ENCODE assay signal across 18 cellular contexts in genomic region chr17:20273741-20274500, GRCh38.
DNase-seq lines count a peak whose midpoint lies in the region; ATAC-seq and TF ChIP-seq lines count a peak whose summit lies in the region.
"Had no signal": no experiment of that assay in that cellular context is flagged by ENCODE, and none has a peak within 500 bp of the region (broad histone marks: within the 10 kb centered on the region; RNA-seq: fewer than 3 reads in every experiment).

No MANE protein-coding gene starts in this region.

- H3K9me3 Mint-ChIP-seq in activated CD4-positive, alpha-beta T cell treated with anti-CD3 and anti-CD28 coated beads for 36 hours (ENCODE audit: low read depth), result no peaks in the 10 kb centered on the region
- H3K9me3 Mint-ChIP-seq in activated naive CD4-positive, alpha-beta T cell treated with anti-CD3 and anti-CD28 coated beads, Interleukin-2, amount 50 U/mL, for 72 hours, result no peaks in the 10 kb centered on the region
- no peaks in the 10 kb centered on the region for H3K9me3 Mint-ChIP-seq in neural crest cell
- H3K9me3 Mint-ChIP-seq: stimulated activated naive B cell treated with anti-CD40 and anti-IgM and Interleukin-4, amounts not matched to agents 10 μg/mL and 1 μg/mL and 100 μg/mL, for 72 hours had no signal

- no peaks in the 10 kb centered on the region; the same call in 1 of the 2 replicates for H3K27me3 ChIP-seq in Karpas-422 (ENCODE audit: low read length)
- H3K27me3 ChIP-seq: ovary, upper lobe of right lung had no signal

- H3K79me2 ChIP-seq in Karpas-422 (ENCODE audit: low read length), result no peaks in the 10 kb centered on the region

- H3K4me1 ChIP-seq in Karpas-422 (ENCODE audit: low read length), result no peaks in the 10 kb centered on the region
- H3K4me1 ChIP-seq: upper lobe of right lung had no signal

- no peak for TF ChIP-seq CTCF in neural crest cell (conservative IDR thresholded peaks at IDR 0.05)

- peak overlapping the region; percentile 84 for H3K27ac Mint-ChIP-seq in activated CD4-positive, alpha-beta T cell treated with anti-CD3 and anti-CD28 coated beads for 36 hours
- H3K27ac Mint-ChIP-seq in activated naive CD4-positive, alpha-beta T cell treated with anti-CD3 and anti-CD28 coated beads, Interleukin-2, amount 50 U/mL, for 72 hours, result peak overlapping the region; percentile 33 to 77
- peak overlapping the region; percentile 82 for H3K27ac Mint-ChIP-seq in neural crest cell (ENCODE audit: unreplicated experiment)
- H3K27ac Mint-ChIP-seq: stimulated activated naive B cell treated with anti-CD40 and anti-IgM and Interleukin-4, amounts not matched to agents 10 μg/mL and 1 μg/mL and 100 μg/mL, for 72 hours had no signal

- H3K4me1 Mint-ChIP-seq in activated CD4-positive, alpha-beta T cell treated with anti-CD3 and anti-CD28 coated beads for 36 hours, result peaks cover 91% of the 10 kb centered on the region
- H3K4me1 Mint-ChIP-seq in neural crest cell, result peaks cover 28% of the 10 kb centered on the region

- peak; percentile 45 for DNase-seq in activated CD4-positive, alpha-beta T cell treated with anti-CD3 and anti-CD28 coated beads for 36 hours
- no peak for DNase-seq in activated CD4-positive, alpha-beta T cell treated with anti-CD3 and anti-CD28 coated beads, Interleukin-2, amount 50 U/mL, for 1 hour
- DNase-seq in Karpas-422 (peak; percentile 34), neural crest cell (ENCODE audit: low read depth, low spot score) (no peak), sciatic nerve (ENCODE audit: low spot score) (no peak), mucosa of gallbladder (ENCODE audit: low spot score) (no peak)
- DNase-seq in activated naive CD4-positive, alpha-beta T cell treated with anti-CD3 and anti-CD28 coated beads, Interleukin-2, amount 50 U/mL, for 72 hours (ENCODE audit: low spot score in 2 of 2), result no peak
- DNase-seq: activated gamma-delta T cell; DND-41; effector CD4-positive, alpha-beta T cell; mucosa of descending colon; NCI-H1694; NCI-H446 treated with DMSO at 0.1 percent for 48 hours; ovary; SHP77; stimulated activated naive B cell treated with anti-CD40 and anti-IgM and Interleukin-4, amounts not matched to agents 10 μg/mL and 1 μg/mL and 100 μg/mL, for 72 hours; upper lobe of right lung had no signal

- H3K4me3 Mint-ChIP-seq in activated CD4-positive, alpha-beta T cell treated with anti-CD3 and anti-CD28 coated beads for 36 hours, result peak overlapping the region; percentile 6
- no peak overlapping the region for H3K4me3 Mint-ChIP-seq in neural crest cell
- H3K4me3 Mint-ChIP-seq: stimulated activated naive B cell treated with anti-CD40 and anti-IgM and Interleukin-4, amounts not matched to agents 10 μg/mL and 1 μg/mL and 100 μg/mL, for 72 hours had no signal

- no peak overlapping the region for H3K4me3 ChIP-seq in Karpas-422 (ENCODE audit: low read length)
- H3K4me3 ChIP-seq: mucosa of descending colon, ovary, upper lobe of right lung had no signal

- peak; percentile 51 for ATAC-seq in activated CD4-positive, alpha-beta T cell treated with anti-CD3 and anti-CD28 coated beads for 36 hours
- peak; percentile 50 to 65 for ATAC-seq in activated naive CD4-positive, alpha-beta T cell treated with anti-CD3 and anti-CD28 coated beads, Interleukin-2, amount 50 U/mL, for 72 hours
- no peak for ATAC-seq in sciatic nerve
- ATAC-seq in GM18870 (IDR thresholded peaks at IDR 0.05; ENCODE audit: unreplicated experiment), result no peak
- ATAC-seq: mucosa of descending colon; stimulated activated naive B cell treated with anti-CD40 and anti-IgM and Interleukin-4, amounts not matched to agents 10 μg/mL and 1 μg/mL and 100 μg/mL, for 72 hours; upper lobe of right lung had no signal

- CTCF ChIA-PET in activated CD4-positive, alpha-beta T cell treated with anti-CD3 and anti-CD28 coated beads for 36 hours (lab: Charles Lee), result interaction anchor here (0.7 kb wide), 1 partner anchor 1010 kb away, joined by 3 read pairs; no protein-coding TSS in a partner anchor

- no peaks in the 10 kb centered on the region for H4K20me1 ChIP-seq in Karpas-422 (ENCODE audit: insufficient read depth, low read depth, low read length)

- intact Hi-C loops in activated CD4-positive, alpha-beta T cell treated with anti-CD3 and anti-CD28 coated beads for 36 hours (cut with DNase I, micrococcal nuclease), result loop anchor here in 1 of 2 experiments (5.0 kb wide), 2 partner anchors 37 to 297 kb away; partner anchors contain the start of gene AKAP10
- intact Hi-C loops in sciatic nerve (cut with DNase I), result no loop called here

- POLR2A ChIA-PET in activated CD4-positive, alpha-beta T cell treated with anti-CD3 and anti-CD28 coated beads for 36 hours (lab: Charles Lee), result no interaction called here

- H3K9ac ChIP-seq in Karpas-422 (ENCODE audit: low read length), result no peak overlapping the region

- no peaks in the 10 kb centered on the region for H3K36me3 ChIP-seq in Karpas-422 (ENCODE audit: insufficient read depth, low read length)
- H3K36me3 ChIP-seq: ovary, upper lobe of right lung had no signal

- no peaks in the 10 kb centered on the region for H3K27me3 Mint-ChIP-seq in activated CD4-positive, alpha-beta T cell treated with anti-CD3 and anti-CD28 coated beads for 36 hours
- no peaks in the 10 kb centered on the region for H3K27me3 Mint-ChIP-seq in neural crest cell (ENCODE audit: low read depth)
- H3K27me3 Mint-ChIP-seq: stimulated activated naive B cell treated with anti-CD40 and anti-IgM and Interleukin-4, amounts not matched to agents 10 μg/mL and 1 μg/mL and 100 μg/mL, for 72 hours had no signal

- no peak overlapping the region for H3K4me2 ChIP-seq in Karpas-422 (ENCODE audit: low read depth, low read length, poor library complexity, severe bottlenecking)

- H3K9me2 ChIP-seq in Karpas-422 (replicated peaks; ENCODE audit: insufficient read depth, low read length), result no peaks in the 10 kb centered on the region

- no peaks in the 10 kb centered on the region for H3K9me3 ChIP-seq in Karpas-422 (ENCODE audit: low read length)
- H3K9me3 ChIP-seq: mucosa of descending colon, ovary, upper lobe of right lung had no signal

- no peaks in the 10 kb centered on the region for H3K36me3 Mint-ChIP-seq in activated CD4-positive, alpha-beta T cell treated with anti-CD3 and anti-CD28 coated beads for 36 hours (ENCODE audit: low read depth)
- H3K36me3 Mint-ChIP-seq in activated naive CD4-positive, alpha-beta T cell treated with anti-CD3 and anti-CD28 coated beads, Interleukin-2, amount 50 U/mL, for 72 hours, result no peaks in the 10 kb centered on the region
- H3K36me3 Mint-ChIP-seq in neural crest cell (ENCODE audit: low read depth), result peaks cover 4% of the 10 kb centered on the region

- no peak overlapping the region for H3K27ac ChIP-seq in Karpas-422 (ENCODE audit: low read length)
- H3K27ac ChIP-seq: ovary, upper lobe of right lung had no signal

- no peak overlapping the region for H2AFZ ChIP-seq in Karpas-422 (ENCODE audit: low read length)

Comparison
In these comparisons a context has a peak if more than half of its experiments do, and no peak if none do; other contexts are left out.
1. DNase-seq: peak in activated CD4-positive, alpha-beta T cell treated with anti-CD3 and anti-CD28 coated beads for 36 hours (single experiment) and Karpas-422 (single experiment); none in activated CD4-positive, alpha-beta T cell treated with anti-CD3 and anti-CD28 coated beads, Interleukin-2, amount 50 U/mL, for 1 hour (single experiment), activated naive CD4-positive, alpha-beta T cell treated with anti-CD3 and anti-CD28 coated beads, Interleukin-2, amount 50 U/mL, for 72 hours (0 of 2), neural crest cell (single experiment), sciatic nerve (single experiment) and mucosa of gallbladder (single experiment).
2. ATAC-seq: peak in activated CD4-positive, alpha-beta T cell treated with anti-CD3 and anti-CD28 coated beads for 36 hours (single experiment) and activated naive CD4-positive, alpha-beta T cell treated with anti-CD3 and anti-CD28 coated beads, Interleukin-2, amount 50 U/mL, for 72 hours (2 of 2); none in sciatic nerve (single experiment) and GM18870 (single experiment).
3. Peak in every context shown above with its lines, with median percentiles within 50 percentile points of each other: H3K27ac Mint-ChIP-seq.